ENCODE assay signal across 25 cellular contexts in genomic region chr14:105251920-105252319, GRCh38. TPM values are rescaled to one million over a fixed set of nuclear protein-coding genes. Genes with fewer than 3 reads are reported as not detected.
A peak's percentile ranks its signal among the peaks of the same experiment; 100 is the strongest.
DNase-seq lines count a peak whose midpoint lies in the region; ATAC-seq and TF ChIP-seq lines count a peak whose summit lies in the region.
"Had no signal": no experiment of that assay in that cellular context is flagged by ENCODE, and none has a peak within 500 bp of the region (broad histone marks: within the 10 kb centered on the region; RNA-seq: fewer than 3 reads in every experiment).

No MANE protein-coding gene starts in this region.

- DNase-seq in DMS53 (lab: John Stamatoyannopoulos, UW) (peak; percentile 20), DMS53 treated with DMSO at 0.1 percent for 48 hours (lab: John Stamatoyannopoulos, UW; ENCODE audit: unreplicated experiment) (no peak), BE2C (peak; percentile 1), RWPE1 (ENCODE audit: low spot score) (no peak), endodermal cell (no peak)
- no peak for DNase-seq in stimulated activated CD4-positive, alpha-beta T cell treated with anti-CD3 and anti-CD28 coated beads, Interleukin-4, amount 100 ng/mL, for 24 hours
- DNase-seq: Caco-2; CD4-positive, CD25-positive, alpha-beta regulatory T cell; DMS79 treated with DMSO at 0.1 percent for 48 hours; GF-D8; H7; KG1; MG63; NCI-H2029; NCI-H446; NCI-H524 treated with DMSO at 0.1 percent for 48 hours; NCI-H82; NK-92 treated with Interleukin-12 subunit alpha and Interleukin-12 subunit beta, amount 100 ng/mL, for 24 hours; PC-3; Right ventricle myocardium superior had no signal

- no peaks in the 10 kb centered on the region for H3K27me3 Mint-ChIP-seq in endodermal cell (ENCODE audit: insufficient read depth)
- H3K27me3 Mint-ChIP-seq: B cell; CD4-positive, CD25-positive, alpha-beta regulatory T cell had no signal

- H3K9ac ChIP-seq in endodermal cell (ENCODE audit: extremely low read depth, low read length, poor library complexity, severe bottlenecking): no peak overlapping the region

- 94 to 97% methylated on average over 4 to 6 of the region's 6 CpGs for WGBS in endodermal cell (ENCODE audit: insufficient coverage in 1 of 2, insufficient read length in 1 of 2), 2 experiments

- H3K4me3 Mint-ChIP-seq in endodermal cell: no peak overlapping the region
- H3K4me3 Mint-ChIP-seq: B cell had no signal

- H3K4me1 ChIP-seq in BE2C (no peaks in the 10 kb centered on the region), endodermal cell (ENCODE audit: control insufficient read depth, insufficient read depth, low read length) (peaks cover 3% of the 10 kb centered on the region)

- POLR2A ChIA-PET in RWPE1 (lab: Yijun Ruan, JAX; ENCODE audit: low non-redundant PET): no interaction called here

- H3K4me1 Mint-ChIP-seq in endodermal cell: peaks cover 3% of the 10 kb centered on the region

- peaks cover 22% of the 10 kb centered on the region for H3K36me3 Mint-ChIP-seq in endodermal cell (ENCODE audit: low read depth)

- TF ChIP-seq CTCF in BE2C (IDR thresholded peaks at IDR 0.05; ENCODE audit: low read depth, low read length): no peak
- TF ChIP-seq CTCF in RWPE1 (conservative IDR thresholded peaks at IDR 0.05; ENCODE audit: low read depth): no peak
- TF ChIP-seq CTCF in endodermal cell (conservative IDR thresholded peaks at IDR 0.05): no peak

- H3K9me3 ChIP-seq in BE2C (no peaks in the 10 kb centered on the region), endodermal cell (ENCODE audit: control insufficient read depth, low read length) (no peaks in the 10 kb centered on the region)
- H3K9me3 ChIP-seq: Caco-2, MG63, SJSA1 had no signal

- H3K36me3 ChIP-seq in BE2C (peaks cover 38% of the 10 kb centered on the region), endodermal cell (ENCODE audit: control insufficient read depth, insufficient read depth, low read length) (peaks cover 16% of the 10 kb centered on the region)

- CTCF ChIA-PET in RWPE1 (lab: Yijun Ruan, JAX): no interaction called here

- H3K9me3 Mint-ChIP-seq in endodermal cell: no peaks in the 10 kb centered on the region

- peak overlapping the region; percentile 39 for H3K27ac Mint-ChIP-seq in endodermal cell
- H3K27ac Mint-ChIP-seq: B cell had no signal

- no peaks in the 10 kb centered on the region for H3K27me3 ChIP-seq in BE2C
- H3K27me3 ChIP-seq in endodermal cell (ENCODE audit: control insufficient read depth, insufficient read depth, low read length, poor library complexity, severe bottlenecking): no peaks in the 10 kb centered on the region
- H3K27me3 ChIP-seq: MG63, SJSA1 had no signal

- H3K27ac ChIP-seq in RWPE1: peak overlapping the region; percentile 85
- H3K27ac ChIP-seq in endodermal cell (ENCODE audit: low read depth, low read length): no peak overlapping the region
- H3K27ac ChIP-seq: 22Rv1, SJSA1 had no signal

- no peak overlapping the region for H3K4me3 ChIP-seq in BE2C (ENCODE audit: low read depth, low read length)
- H3K4me3 ChIP-seq in endodermal cell (ENCODE audit: low read length): no peak overlapping the region
- H3K4me3 ChIP-seq: MG63, SJSA1 had no signal

- no peak for ATAC-seq in HG03108 (IDR thresholded peaks at IDR 0.05; ENCODE audit: unreplicated experiment)
- ATAC-seq in HG03025 (IDR thresholded peaks at IDR 0.05; ENCODE audit: low FRiP score, unreplicated experiment): no peak
- ATAC-seq: PC-3 had no signal

RNA-seq across cellular contexts. Expression of gene BTBD6, which starts 3.6 kb away (rescaled TPM):
- polyA plus RNA-seq in BE2C (2012; ENCODE audit: insufficient read depth, insufficient read length, low read depth): 67.4 TPM
- 10 to 100 TPM; 21.8 to 26.9 TPM for total RNA-seq in endodermal cell
- polyA plus RNA-seq in endodermal cell (2013, experiment 1 of 2): 29.0 TPM
- 27.7 TPM for polyA plus RNA-seq in endodermal cell (2013, experiment 2 of 2)

RNA-seq across cellular contexts. Expression of gene BRF1, which starts 48.9 kb away (rescaled TPM):
- 43.4 TPM for polyA plus RNA-seq in BE2C (2012; ENCODE audit: insufficient read depth, insufficient read length, low read depth)
- total RNA-seq in endodermal cell: 10 to 100 TPM; 37.0 to 44.5 TPM
- 23.9 TPM for polyA plus RNA-seq in endodermal cell (2013, experiment 1 of 2)
- polyA plus RNA-seq in endodermal cell (2013, experiment 2 of 2): 21.8 TPM

Comparison
In these comparisons a context has a peak if more than half of its experiments do, and no peak if none do; other contexts are left out.
1. DNase-seq: peak in DMS53 (single experiment) and BE2C (single experiment); none in DMS53 treated with DMSO at 0.1 percent for 48 hours (single experiment), RWPE1 (single experiment), endodermal cell (single experiment) and stimulated activated CD4-positive, alpha-beta T cell treated with anti-CD3 and anti-CD28 coated beads, Interleukin-4, amount 100 ng/mL, for 24 hours (single experiment).